9 cellular contexts compared by ENCODE assay signal in genomic region chr1:247576514-247576913, GRCh38. TPM values are rescaled to one million over a fixed set of nuclear protein-coding genes. Genes with fewer than 3 reads are reported as not detected.
DNase-seq lines count a peak whose midpoint lies in the region; ATAC-seq and TF ChIP-seq lines count a peak whose summit lies in the region.
"Had no signal": no experiment of that assay in that cellular context is flagged by ENCODE, and none has a peak within 500 bp of the region (broad histone marks: within the 10 kb centered on the region; RNA-seq: fewer than 3 reads in every experiment).

No MANE protein-coding gene starts in this region.

- no peaks in the 10 kb centered on the region for H3K4me1 ChIP-seq in DND-41 (ENCODE audit: insufficient read depth, low read length)
- H3K4me1 ChIP-seq in HCT116 (ENCODE audit: control insufficient read depth in 1 of 2, insufficient read depth in 2 of 2, low read length in 2 of 2): no peaks in the 10 kb centered on the region
- H3K4me1 ChIP-seq in hepatocyte (ENCODE audit: insufficient read depth): no peaks in the 10 kb centered on the region
- no peaks in the 10 kb centered on the region for H3K4me1 ChIP-seq in uterus

- TF ChIP-seq RAD21 in HCT116 (IDR thresholded peaks at IDR 0.05; ENCODE audit: low read depth): peak; percentile 57

- WGBS in hepatocyte (ENCODE audit: low lambda C conversion rate, missing lambda C conversion rate): 42% methylated on average over 3 of the region's 3 CpGs

- BruUV-seq in HCT116 (replicated peaks; lab: Mats Ljungman, UMichigan): no TSS peak

- POLR2A ChIA-PET in HCT116 (lab: Charles Lee): no interaction called here

- H4K20me1 ChIP-seq in DND-41 (ENCODE audit: insufficient read depth, low read length): no peaks in the 10 kb centered on the region
- H4K20me1 ChIP-seq in HCT116 (ENCODE audit: insufficient read depth): no peaks in the 10 kb centered on the region
- no peaks in the 10 kb centered on the region for H4K20me1 ChIP-seq in hepatocyte (ENCODE audit: insufficient read depth, poor library complexity, severe bottlenecking)

- H3K79me2 ChIP-seq in DND-41 (ENCODE audit: insufficient read depth, low read length): no peaks in the 10 kb centered on the region
- no peaks in the 10 kb centered on the region for H3K79me2 ChIP-seq in HCT116 (ENCODE audit: insufficient read depth, low read length)
- no peaks in the 10 kb centered on the region for H3K79me2 ChIP-seq in hepatocyte

- H3K4me2 ChIP-seq in DND-41 (ENCODE audit: insufficient read depth, low read length) (no peak overlapping the region), HCT116 (ENCODE audit: low read length) (no peak overlapping the region), hepatocyte (no peak overlapping the region)

- H2AFZ ChIP-seq in DND-41 (ENCODE audit: low read depth, low read length) (no peak overlapping the region), HCT116 (ENCODE audit: low read depth, low read length, poor library complexity, severe bottlenecking) (no peak overlapping the region), hepatocyte (no peak overlapping the region)

- H3K36me3 ChIP-seq in DND-41 (ENCODE audit: insufficient read depth, low read length) (no peaks in the 10 kb centered on the region), HCT116 (ENCODE audit: control insufficient read depth in 1 of 2, insufficient read depth in 2 of 2, low read length in 2 of 2) (no peaks in the 10 kb centered on the region), hepatocyte (replicated peaks; ENCODE audit: insufficient read depth, low read depth) (no peaks in the 10 kb centered on the region), uterus (no peaks in the 10 kb centered on the region)

- H3K9ac ChIP-seq in DND-41 (ENCODE audit: low read depth, low read length) (no peak overlapping the region), HCT116 (ENCODE audit: low read length) (no peak overlapping the region)

- peak; percentile 61 for TF ChIP-seq CTCF in DND-41 (IDR thresholded peaks at IDR 0.05; ENCODE audit: borderline replicate concordance, extremely low read depth, low read length, poor library complexity, severe bottlenecking)
- peak; percentile 29 to 49 (median 38); a peak in 4 of 6 replicates for TF ChIP-seq CTCF in HCT116 (IDR thresholded peaks at IDR 0.05 in 2 of 3, conservative IDR thresholded peaks at IDR 0.05 in 1 of 3; ENCODE audit: borderline replicate concordance in 1 of 3, insufficient read depth in 1 of 3, low read depth in 2 of 3, low read length in 2 of 3)
- TF ChIP-seq CTCF in hepatocyte (IDR thresholded peaks at IDR 0.05; ENCODE audit: poor library complexity): peak; percentile 60
- TF ChIP-seq CTCF in uterus (IDR thresholded peaks at IDR 0.05): no peak

- H3K9me3 ChIP-seq in DND-41 (ENCODE audit: insufficient read depth, low read length, severe bottlenecking) (no peaks in the 10 kb centered on the region), HCT116 (ENCODE audit: control insufficient read depth in 1 of 2, insufficient read depth in 1 of 2, low read depth in 1 of 2, low read length in 2 of 2) (no peaks in the 10 kb centered on the region), hepatocyte (ENCODE audit: low read depth) (no peaks in the 10 kb centered on the region), uterus (no peaks in the 10 kb centered on the region)

- intact Hi-C loops in HCT116 (cut with micrococcal nuclease): loop anchor here (1.0 to 10.0 kb wide), 2 partner anchors 186 to 422 kb away; no protein-coding TSS in a partner anchor
- intact Hi-C loops in uterus (cut with DNase I; ENCODE audit: low total_unique reads): no loop called here

- H3K9me2 ChIP-seq in HCT116 (ENCODE audit: insufficient read depth) (no peaks in the 10 kb centered on the region), hepatocyte (replicated peaks; ENCODE audit: insufficient read depth) (no peaks in the 10 kb centered on the region)

- ATAC-seq in DND-41 (ENCODE audit: insufficient read depth, low read depth): 0 out of 3 replicates have a peak, but pooled peaks have one; percentile 45
- ATAC-seq in HCT116: no peak

- DNase-seq in DND-41 (no peak), HCT116 (ENCODE audit: low read depth, low spot score) (peak; percentile 4), RPMI8226 (peak; percentile 48), hepatocyte (ENCODE audit: low spot score) (no peak), GM19240 (ENCODE audit: insufficient read length, low spot score) (no peak), nucleus accumbens (lab: John Stamatoyannopoulos, UW) (no peak), uterus (no peak), NCI-H2227 treated with DMSO at 0.1 percent for 48 hours (lab: John Stamatoyannopoulos, UW) (no peak)
- DNase-seq: amygdala had no signal

- H3K4me3 ChIP-seq in DND-41 (ENCODE audit: low read depth in 1 of 2, low read length in 2 of 2) (no peak overlapping the region), HCT116 (replicated peaks in 1 of 2; ENCODE audit: low read depth in 1 of 2, low read length in 2 of 2) (no peak overlapping the region), hepatocyte (no peak overlapping the region), uterus (no peak overlapping the region)

- no peak overlapping the region for H3K27ac ChIP-seq in DND-41 (ENCODE audit: low read length)
- no peak overlapping the region for H3K27ac ChIP-seq in HCT116 (ENCODE audit: low read depth, low read length)
- no peak overlapping the region for H3K27ac ChIP-seq in hepatocyte
- no peak overlapping the region for H3K27ac ChIP-seq in uterus

- CTCF ChIA-PET in HCT116 (lab: Charles Lee): no interaction called here

- no peak for TF ChIP-seq POLR2A in HCT116 (IDR thresholded peaks at IDR 0.05; ENCODE audit: borderline replicate concordance, extremely low read depth, insufficient read depth, insufficient read length)
- TF ChIP-seq POLR2A in uterus (IDR thresholded peaks at IDR 0.05): no peak

- RAD21 ChIA-PET in HCT116 (lab: Charles Lee; ENCODE audit: low non-redundant PET in 1 of 2, low total read pairs in 2 of 2, uncharacterized antibody in 2 of 2, unreplicated experiment in 2 of 2): no interaction called here

- H3K27me3 ChIP-seq in DND-41 (ENCODE audit: insufficient read depth, low read length, poor library complexity) (no peaks in the 10 kb centered on the region), HCT116 (ENCODE audit: insufficient read depth, low read length) (no peaks in the 10 kb centered on the region), hepatocyte (no peaks in the 10 kb centered on the region), uterus (no peaks in the 10 kb centered on the region)

TF ChIP-seq in HCT116, 20 proteins besides CTCF, POLR2A, EP300 and RAD21:
- TF ChIP-seq TCF7L2 (IDR thresholded peaks at IDR 0.05; ENCODE audit: borderline replicate concordance, extremely low read depth, insufficient read depth, insufficient read length) (no peak), EZH2phosphoT487 (IDR thresholded peaks at IDR 0.05; ENCODE audit: borderline replicate concordance) (no peak), CEBPB (IDR thresholded peaks at IDR 0.05; ENCODE audit: low read depth) (no peak), REST (IDR thresholded peaks at IDR 0.05; ENCODE audit: low read depth) (no peak), ZFX (IDR thresholded peaks at IDR 0.05) (no peak), CBX3 (IDR thresholded peaks at IDR 0.05; ENCODE audit: low read depth) (no peak)
- TF ChIP-seq, protein P1, sequence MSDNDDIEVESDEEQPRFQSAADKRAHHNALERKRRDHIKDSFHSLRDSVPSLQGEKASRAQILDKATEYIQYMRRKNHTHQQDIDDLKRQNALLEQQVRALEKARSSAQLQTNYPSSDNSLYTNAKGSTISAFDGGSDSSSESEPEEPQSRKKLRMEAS (IDR thresholded peaks at IDR 0.05): no peak
TF ChIP-seq in HCT116: peak in this region for 0.

RNA-seq across cellular contexts. Expression of gene OR2G2, which starts 11.6 kb away (rescaled TPM):
- not detected for total RNA-seq in HCT116 (2021; ENCODE audit: unreplicated experiment)
- not detected in 2 replicates for polyA plus RNA-seq in HCT116 (2012)
- not detected in 2 replicates for total RNA-seq in hepatocyte
- polyA plus RNA-seq in hepatocyte: not detected in 2 replicates
- total RNA-seq in uterus: not detected

RNA-seq across cellular contexts. Expression of gene GCSAML, which starts 27.6 kb away (rescaled TPM):
- total RNA-seq in HCT116 (2021; ENCODE audit: unreplicated experiment) (not detected), hepatocyte (not detected in 2 replicates), uterus (1 to 10 TPM in 2 of 4 donors, under 1 TPM in 1, not detected in 1; 0.21 to 1.5 (median 1.0) TPM)
- not detected in 2 replicates for polyA plus RNA-seq in HCT116 (2012)
- polyA plus RNA-seq in hepatocyte: not detected in 2 replicates

RNA-seq across cellular contexts. Expression of gene OR2G3, which starts 28.9 kb away (rescaled TPM):
- total RNA-seq in HCT116 (2021; ENCODE audit: unreplicated experiment) (not detected), hepatocyte (not detected in 2 replicates), uterus (not detected)
- not detected in 2 replicates for polyA plus RNA-seq in HCT116 (2012)
- not detected in 2 replicates for polyA plus RNA-seq in hepatocyte

RNA-seq across cellular contexts. Expression of gene OR2C3, which starts 40.3 kb away (rescaled TPM):
- not detected for total RNA-seq in HCT116 (2021; ENCODE audit: unreplicated experiment)
- polyA plus RNA-seq in HCT116 (2012): not detected in 2 replicates
- total RNA-seq in hepatocyte: not detected in 2 replicates
- not detected in 2 replicates for polyA plus RNA-seq in hepatocyte
- total RNA-seq in uterus: under 1 TPM in 1 of 4 donors, not detected in 3; 0.07 TPM

Comparison
In these comparisons a context has a peak if more than half of its experiments do, and no peak if none do; other contexts are left out.
1. DNase-seq: peak in HCT116 (single experiment) and RPMI8226 (single experiment); none in DND-41 (single experiment), hepatocyte (single experiment), GM19240 (single experiment), nucleus accumbens (0 of 56), uterus (0 of 2) and NCI-H2227 treated with DMSO at 0.1 percent for 48 hours (single experiment).
2. CTCF ChIP-seq: peak in DND-41 (single experiment), HCT116 (3 of 3) and hepatocyte (single experiment); none in uterus (0 of 4).